21 cellular contexts compared by ENCODE assay signal in genomic region chr7:157499835-157500153, GRCh38.
"Had no signal": no experiment of that assay in that cellular context is flagged by ENCODE, and none has a peak within 500 bp of the region (broad histone marks: within the 10 kb centered on the region; RNA-seq: fewer than 3 reads in every experiment).

No MANE protein-coding gene starts in this region.

- H3K4me2 ChIP-seq: hepatocyte had no signal

- H3K36me3 ChIP-seq: esophagus squamous epithelium, lower lobe of right lung had no signal

- H3K79me2 ChIP-seq: hepatocyte had no signal

- H2AFZ ChIP-seq: hepatocyte had no signal

- H3K27ac ChIP-seq: esophagus squamous epithelium, hepatocyte, lower lobe of right lung had no signal

- DNase-seq: activated B cell treated with CpG ODN at 0.5 μM for 24 hours; activated CD4-positive, alpha-beta T cell treated with anti-CD3 and anti-CD28 coated beads, Interleukin-2, amount 50 U/mL, for 1 hour; amniotic stem cell; dermis blood vessel endothelial cell; effector memory CD4-positive, alpha-beta T cell; esophagus squamous epithelium; lower lobe of right lung; occipital lobe; retina; stimulated activated CD4-positive, alpha-beta T cell treated with anti-CD3 and anti-CD28 coated beads, Interleukin-12 subunit alpha, Interleukin-12 subunit beta, amount 100 ng/mL, for 4 hours; stimulated activated CD4-positive, alpha-beta T cell treated with anti-CD3 and anti-CD28 coated beads, Interleukin-1b, Interleukin-23, amount 100 ng/mL, for 48 hours; stimulated activated naive CD8-positive, alpha-beta T cell treated with anti-CD3 and anti-CD28 coated beads, Interleukin-15, Interleukin-2, amounts not matched to agents 100 U/mL and 50 U/mL, for 24 hours; T-helper 9 cell; trophoblast cell had no signal

- H3K4me1 Mint-ChIP-seq: mesothelial cell of epicardium had no signal

- H3K27me3 Mint-ChIP-seq: activated T-cell treated with anti-CD3 and anti-CD28 coated beads, Interleukin-2, amount 50 U/mL, for 24 hours; T-cell had no signal

- H3K36me3 Mint-ChIP-seq: activated naive CD4-positive, alpha-beta T cell treated with anti-CD3 and anti-CD28 coated beads, Interleukin-2, amount 50 U/mL, for 72 hours; mesothelial cell of epicardium; natural killer cell treated with Interleukin-12 subunit alpha and Interleukin-12 subunit beta and Interleukin-15 and Interleukin-18, amount 100 ng/mL, for 72 hours; T-cell had no signal

- ATAC-seq: activated naive CD4-positive, alpha-beta T cell treated with anti-CD3 and anti-CD28 coated beads, Interleukin-2, amount 50 U/mL, for 72 hours; natural killer cell treated with Interleukin-12 subunit alpha and Interleukin-12 subunit beta and Interleukin-15 and Interleukin-18, amount 100 ng/mL, for 72 hours; SK-N-SH treated with all-trans-retinoic acid at 6 μM for 48 hours; stimulated activated naive CD8-positive, alpha-beta T cell treated with anti-CD3 and anti-CD28 coated beads, Interleukin-15, Interleukin-2, amounts not matched to agents 100 U/mL and 50 U/mL, for 24 hours; T-cell had no signal

- H3K27me3 ChIP-seq: hepatocyte had no signal

- H3K4me3 ChIP-seq: esophagus squamous epithelium, hepatocyte, lower lobe of right lung had no signal

- H3K9me3 ChIP-seq: esophagus squamous epithelium, lower lobe of right lung had no signal

- H3K9me3 Mint-ChIP-seq: activated B cell treated with CpG ODN at 0.5 μM for 24 hours; mesothelial cell of epicardium; natural killer cell treated with Interleukin-12 subunit alpha and Interleukin-12 subunit beta and Interleukin-15 and Interleukin-18, amount 100 ng/mL, for 72 hours; T-cell had no signal

- H3K4me1 ChIP-seq: esophagus squamous epithelium, lower lobe of right lung had no signal

- H3K27ac Mint-ChIP-seq: activated B cell treated with CpG ODN at 0.5 μM for 24 hours; activated naive CD4-positive, alpha-beta T cell treated with anti-CD3 and anti-CD28 coated beads, Interleukin-2, amount 50 U/mL, for 72 hours; activated T-cell treated with anti-CD3 and anti-CD28 coated beads, Interleukin-2, amount 50 U/mL, for 24 hours; mesothelial cell of epicardium; natural killer cell treated with Interleukin-12 subunit alpha and Interleukin-12 subunit beta and Interleukin-15 and Interleukin-18, amount 100 ng/mL, for 72 hours; T-cell had no signal

- H3K4me3 Mint-ChIP-seq: activated B cell treated with CpG ODN at 0.5 μM for 24 hours; activated T-cell treated with anti-CD3 and anti-CD28 coated beads, Interleukin-2, amount 50 U/mL, for 24 hours; mesothelial cell of epicardium; natural killer cell treated with Interleukin-12 subunit alpha and Interleukin-12 subunit beta and Interleukin-15 and Interleukin-18, amount 100 ng/mL, for 72 hours; T-cell had no signal
